Comparison of ENCODE assay signal across 1 cellular context in genomic region chr19:54462713-54463530, GRCh38.
TF ChIP-seq lines count a peak whose summit lies in the region.

No MANE protein-coding gene starts in this region.

TF ChIP-seq in HepG2, 621 proteins besides CTCF, POLR2A, EP300 and RAD21 (continued from another document and continues in another):
- TF ChIP-seq ZNF609 (CRISPR knock-in tag; IDR thresholded peaks at IDR 0.05; ENCODE audit: borderline replicate concordance): no peak
- no peak for TF ChIP-seq ZNF720 (CRISPR knock-in tag; IDR thresholded peaks at IDR 0.05)
- no peak for TF ChIP-seq SSRP1 (CRISPR knock-in tag; IDR thresholded peaks at IDR 0.05)
- TF ChIP-seq NFATC3 (CRISPR knock-in tag; IDR thresholded peaks at IDR 0.05): no peak
- no peak for TF ChIP-seq RNF219 (CRISPR knock-in tag; IDR thresholded peaks at IDR 0.05)
- no peak for TF ChIP-seq ZNF598 (CRISPR knock-in tag; IDR thresholded peaks at IDR 0.05; ENCODE audit: borderline replicate concordance)
- no peak for TF ChIP-seq SCMH1 (CRISPR knock-in tag; IDR thresholded peaks at IDR 0.05; ENCODE audit: borderline replicate concordance)
- peak; percentile 59 for TF ChIP-seq ZMAT3 (CRISPR knock-in tag; conservative IDR thresholded peaks at IDR 0.05)
- TF ChIP-seq KDM4B (CRISPR knock-in tag; IDR thresholded peaks at IDR 0.05): no peak
- TF ChIP-seq POLR2AphosphoS5 (IDR thresholded peaks at IDR 0.05; ENCODE audit: low read depth, low read length): no peak; the same call in 1 of the 2 replicates
- peak; percentile 60 for TF ChIP-seq PRDM15 (CRISPR knock-in tag; IDR thresholded peaks at IDR 0.05)
- no peak for TF ChIP-seq SIX1 (CRISPR knock-in tag; IDR thresholded peaks at IDR 0.05; ENCODE audit: borderline replicate concordance)
- peak; percentile 86 for TF ChIP-seq ZNF414 (CRISPR knock-in tag; IDR thresholded peaks at IDR 0.05)
- TF ChIP-seq ZNF564 (CRISPR knock-in tag; IDR thresholded peaks at IDR 0.05): peak; percentile 85; the same call in 1 of the 2 replicates
- no peak for TF ChIP-seq SP140L (CRISPR knock-in tag; IDR thresholded peaks at IDR 0.05; ENCODE audit: borderline replicate concordance)
- TF ChIP-seq ZNF335 (CRISPR knock-in tag; IDR thresholded peaks at IDR 0.05): peak; percentile 9; the same call in 1 of the 2 replicates
- no peak for TF ChIP-seq SUZ12 (IDR thresholded peaks at IDR 0.05; ENCODE audit: low read depth, low read length)
- TF ChIP-seq ZNF18 (CRISPR knock-in tag; IDR thresholded peaks at IDR 0.05; ENCODE audit: insufficient replicate concordance): peak; percentile 41
- no peak for TF ChIP-seq TCF7 (IDR thresholded peaks at IDR 0.05; ENCODE audit: low read depth)
- TF ChIP-seq ZSCAN12 (CRISPR knock-in tag; IDR thresholded peaks at IDR 0.05): peak; percentile 26; the same call in 1 of the 2 replicates
- TF ChIP-seq MXD1 (CRISPR knock-in tag; IDR thresholded peaks at IDR 0.05): peak; percentile 71; the same call in 1 of the 2 replicates
- TF ChIP-seq ZKSCAN8 (CRISPR knock-in tag; IDR thresholded peaks at IDR 0.05; ENCODE audit: borderline replicate concordance): no peak
- 0 out of 2 replicates have a peak, but pooled peaks have one; percentile 32 for TF ChIP-seq GABPA (IDR thresholded peaks at IDR 0.05; ENCODE audit: low read depth, low read length)
- no peak for TF ChIP-seq GABPA (CRISPR knock-in tag; IDR thresholded peaks at IDR 0.05; ENCODE audit: low read depth)
- peak; percentile 58 for TF ChIP-seq ZNF263 (CRISPR knock-in tag; IDR thresholded peaks at IDR 0.05)
- TF ChIP-seq ZNF558 (CRISPR knock-in tag; IDR thresholded peaks at IDR 0.05; ENCODE audit: borderline replicate concordance): peak; percentile 28; the same call in 1 of the 2 replicates
- TF ChIP-seq TIGD3 (CRISPR knock-in tag; IDR thresholded peaks at IDR 0.05; ENCODE audit: borderline replicate concordance): no peak
- no peak for TF ChIP-seq MBNL3 (CRISPR knock-in tag; conservative IDR thresholded peaks at IDR 0.05)
- no peak; the same call in 1 of the 2 replicates for TF ChIP-seq NFAT5 (CRISPR knock-in tag; IDR thresholded peaks at IDR 0.05)
- peak; percentile 52; the same call in 1 of the 2 replicates for TF ChIP-seq HES4 (CRISPR knock-in tag; IDR thresholded peaks at IDR 0.05; ENCODE audit: borderline replicate concordance)
- no peak for TF ChIP-seq ZNF639 (CRISPR knock-in tag; conservative IDR thresholded peaks at IDR 0.05)
- TF ChIP-seq ZNF432 (CRISPR knock-in tag; IDR thresholded peaks at IDR 0.05; ENCODE audit: borderline replicate concordance): no peak
- no peak for TF ChIP-seq PCBP2 (optimal IDR thresholded peaks at IDR 0.05; ENCODE audit: low read depth, low read length, poor library complexity, severe bottlenecking)
- TF ChIP-seq E2F5 (CRISPR knock-in tag; conservative IDR thresholded peaks at IDR 0.05): peak; percentile 46; the same call in 1 of the 2 replicates
